In genomic region chr9:134320195-134320885, GRCh38 we compare ENCODE assay signal across 13 cellular contexts. TPM values are rescaled to one million over a fixed set of nuclear protein-coding genes. Genes with fewer than 3 reads are reported as not detected.
A peak's percentile ranks its signal among the peaks of the same experiment; 100 is the strongest.
DNase-seq lines count a peak whose midpoint lies in the region; ATAC-seq and TF ChIP-seq lines count a peak whose summit lies in the region.
"Had no signal": no experiment of that assay in that cellular context is flagged by ENCODE, and none has a peak within 500 bp of the region (broad histone marks: within the 10 kb centered on the region; RNA-seq: fewer than 3 reads in every experiment).

No MANE protein-coding gene starts in this region.

- H2AK5ac ChIP-seq in H9 (ENCODE audit: insufficient read length, low read length): no peak overlapping the region

- H4K20me1 ChIP-seq in H9 (ENCODE audit: control insufficient read depth, insufficient read depth, insufficient read length): no peaks in the 10 kb centered on the region
- no peaks in the 10 kb centered on the region for H4K20me1 ChIP-seq in GM23248 (ENCODE audit: insufficient read depth)

- H3K23me2 ChIP-seq in H9 (ENCODE audit: insufficient read length, low read depth, low read length, poor library complexity, severe bottlenecking): peaks cover 3% of the 10 kb centered on the region

- no peaks in the 10 kb centered on the region for H3K79me2 ChIP-seq in H9 (ENCODE audit: insufficient read depth, low read length)
- H3K79me2 ChIP-seq in GM23248 (ENCODE audit: insufficient read depth): no peaks in the 10 kb centered on the region

- DNase-seq in H9: no peak
- peak; percentile 29 for DNase-seq in astrocyte of the hippocampus (ENCODE audit: low read depth, low spot score)
- DNase-seq in left lung: peak; percentile 29 to 63
- DNase-seq in retina: peak; percentile 78
- DNase-seq in GM23248: no peak
- no peak for DNase-seq in HT-29 (ENCODE audit: low spot score)
- DNase-seq: activated CD8-positive, alpha-beta memory T cell treated with anti-CD3 and anti-CD28 coated beads, Interleukin-2, amount 10 ng/mL, durations not matched to agents 7 days and 5 days; DND-41; NCI-H1048; NCI-H2171 had no signal

- H3T11ph ChIP-seq in H9 (ENCODE audit: low read length): no peak overlapping the region

- H3K9me2 ChIP-seq in GM23248 (ENCODE audit: insufficient read depth): no peaks in the 10 kb centered on the region

- no peaks in the 10 kb centered on the region for H3K4me1 ChIP-seq in H9 (ENCODE audit: insufficient read depth, low read length)
- peaks cover 10 to 12% of the 10 kb centered on the region in 2 donors for H3K4me1 ChIP-seq in left lung
- H3K4me1 ChIP-seq in GM23248 (ENCODE audit: insufficient read depth): peaks cover 38% of the 10 kb centered on the region

- no peak overlapping the region for H3K56ac ChIP-seq in H9 (ENCODE audit: insufficient read length, low read depth, low read length)

- H2AFZ ChIP-seq in H9 (ENCODE audit: low read length) (no peak overlapping the region), GM23248 (no peak overlapping the region)

- H3K36me3 ChIP-seq in left lung: no peaks in the 10 kb centered on the region
- H3K36me3 ChIP-seq in GM23248 (ENCODE audit: low read depth): no peaks in the 10 kb centered on the region

- TF ChIP-seq CTCF in H9 (conservative IDR thresholded peaks at IDR 0.05): no peak
- TF ChIP-seq CTCF in left lung (IDR thresholded peaks at IDR 0.05): no peak

- no peak overlapping the region for H4K5ac ChIP-seq in H9 (ENCODE audit: insufficient read length, low read depth, low read length)

- H2BK5ac ChIP-seq in H9 (ENCODE audit: insufficient read length, low read length): no peak overlapping the region

- no peaks in the 10 kb centered on the region for H3K79me1 ChIP-seq in H9 (ENCODE audit: insufficient read depth, low read depth, low read length, poor library complexity, severe bottlenecking)

- intact Hi-C loops in left lung (cut with DNase I): no loop called here

- H4K8ac ChIP-seq in H9 (replicated peaks; ENCODE audit: insufficient read length, low read depth, low read length): no peak overlapping the region

- peak overlapping the region in 2 of 3 experiments; percentile 30 to 55; a peak in 2 of 7 replicates for H3K27ac Mint-ChIP-seq in H9
- H3K27ac Mint-ChIP-seq: activated CD8-positive, alpha-beta memory T cell treated with anti-CD3 and anti-CD28 coated beads, Interleukin-2, amount 10 ng/mL, durations not matched to agents 7 days and 5 days; activated naive CD4-positive, alpha-beta T cell treated with anti-CD3 and anti-CD28 coated beads, Interleukin-2, amount 50 U/mL, for 72 hours had no signal

- peak overlapping the region; percentile 24; the same call in 1 of the 2 replicates for H3K14ac ChIP-seq in H9 (ENCODE audit: insufficient read depth, low read length)

- H3K4me1 Mint-ChIP-seq in H9: peaks cover 29 to 48% of the 10 kb centered on the region in 2 experiments
- H3K4me1 Mint-ChIP-seq: activated CD8-positive, alpha-beta memory T cell treated with anti-CD3 and anti-CD28 coated beads, Interleukin-2, amount 10 ng/mL, durations not matched to agents 7 days and 5 days had no signal

- H3K9me3 Mint-ChIP-seq in H9: no peaks in the 10 kb centered on the region
- H3K9me3 Mint-ChIP-seq: activated naive CD4-positive, alpha-beta T cell treated with anti-CD3 and anti-CD28 coated beads, Interleukin-2, amount 50 U/mL, for 72 hours had no signal

- ATAC-seq in left lung (no peak), HG02870 (IDR thresholded peaks at IDR 0.05; ENCODE audit: unreplicated experiment) (no peak)
- ATAC-seq: activated CD8-positive, alpha-beta memory T cell treated with anti-CD3 and anti-CD28 coated beads, Interleukin-2, amount 10 ng/mL, durations not matched to agents 7 days and 5 days; activated naive CD4-positive, alpha-beta T cell treated with anti-CD3 and anti-CD28 coated beads, Interleukin-2, amount 50 U/mL, for 72 hours had no signal

- no peak overlapping the region for H2BK120ac ChIP-seq in H9 (ENCODE audit: low read depth, low read length, poor library complexity, severe bottlenecking)

- H3K36me3 Mint-ChIP-seq in H9 (ENCODE audit: insufficient read depth in 1 of 3, low read depth in 3 of 3): no peaks in the 10 kb centered on the region
- H3K36me3 Mint-ChIP-seq: activated CD8-positive, alpha-beta memory T cell treated with anti-CD3 and anti-CD28 coated beads, Interleukin-2, amount 10 ng/mL, durations not matched to agents 7 days and 5 days; activated naive CD4-positive, alpha-beta T cell treated with anti-CD3 and anti-CD28 coated beads, Interleukin-2, amount 50 U/mL, for 72 hours had no signal

- no peak overlapping the region for H3K9ac ChIP-seq in H9 (ENCODE audit: extremely low read depth, insufficient read length, low read length)
- no peak overlapping the region for H3K9ac ChIP-seq in GM23248

- in situ Hi-C loops in GM23248 (cut with MboI): no loop called here

- H2BK15ac ChIP-seq in H9 (ENCODE audit: low read depth, low read length): no peak overlapping the region

- no peak overlapping the region for H3K18ac ChIP-seq in H9 (ENCODE audit: insufficient read length, low read depth, low read length)

- H3K4me3 Mint-ChIP-seq in H9: peak overlapping the region in 1 of 2 experiments; percentile 55; a peak in 2 of 5 replicates
- H3K4me3 Mint-ChIP-seq: activated CD8-positive, alpha-beta memory T cell treated with anti-CD3 and anti-CD28 coated beads, Interleukin-2, amount 10 ng/mL, durations not matched to agents 7 days and 5 days had no signal

- peaks cover 30% of the 10 kb centered on the region for H3F3A ChIP-seq in GM23248 (ENCODE audit: insufficient read depth)

- no CpG with 5 or more reads among the region's 20 CpGs for WGBS in H9 (ENCODE audit: extremely low coverage, insufficient read length, low lambda C conversion rate)
- 89 to 92% methylated on average over 20 of the region's 20 CpGs for WGBS in GM23248 (ENCODE audit: low coverage in 1 of 2, low lambda C conversion rate in 2 of 2, missing lambda C conversion rate in 2 of 2), 2 experiments

- H3K27me3 Mint-ChIP-seq in H9 (ENCODE audit: low read depth): peaks cover 7% of the 10 kb centered on the region

- no peak overlapping the region for H2BK12ac ChIP-seq in H9 (ENCODE audit: insufficient read length, low read depth, low read length)

- no peak overlapping the region for H3K27ac ChIP-seq in H9 (ENCODE audit: insufficient read length, low read depth, low read length)
- H3K27ac ChIP-seq in left lung: no peak overlapping the region
- H3K27ac ChIP-seq in GM23248: no peak overlapping the region
- H3K27ac ChIP-seq: SK-N-MC had no signal

- no peaks in the 10 kb centered on the region for H3K9me3 ChIP-seq in H9 (ENCODE audit: control insufficient read depth, low read depth, low read length)
- no peaks in the 10 kb centered on the region for H3K9me3 ChIP-seq in left lung
- H3K9me3 ChIP-seq in GM23248 (ENCODE audit: low read depth): no peaks in the 10 kb centered on the region

- H2BK20ac ChIP-seq in H9 (ENCODE audit: low read depth, low read length, poor library complexity, severe bottlenecking): no peak overlapping the region

- H3K4me3 ChIP-seq in left lung (no peak overlapping the region), GM23248 (no peak overlapping the region)
- H3K4me3 ChIP-seq: SK-N-MC had no signal

- H3K27me3 ChIP-seq in H9 (ENCODE audit: insufficient read depth, low read length) (no peaks in the 10 kb centered on the region), left lung (no peaks in the 10 kb centered on the region), GM23248 (replicated peaks; ENCODE audit: insufficient read depth) (no peaks in the 10 kb centered on the region)

- H3K4ac ChIP-seq in H9 (ENCODE audit: low read depth, low read length): no peak overlapping the region

- H4K91ac ChIP-seq in H9 (ENCODE audit: insufficient read length, low read depth, low read length): no peak overlapping the region

- H3K23ac ChIP-seq in H9 (ENCODE audit: insufficient read length, low read depth, low read length): no peak overlapping the region

- no peak overlapping the region for H3K4me2 ChIP-seq in H9 (ENCODE audit: insufficient read depth, insufficient read length, low read length)
- H3K4me2 ChIP-seq in GM23248 (ENCODE audit: unreplicated experiment): no peak overlapping the region

RNA-seq across cellular contexts. Expression of gene RXRA, which starts 5.9 kb away (rescaled TPM):
- total RNA-seq in H9 (2021): 29.9 and 30.1 TPM in 2 replicates
- total RNA-seq in left lung: 10 to 100 TPM; 56.7 to 79.5 TPM
- total RNA-seq in GM23248 (2014; rRNA removed; shearing (Covaris generic)): 26.1 and 34.8 TPM in 2 replicates
- 3.5 and 3.9 TPM in 2 replicates for polyA plus RNA-seq in GM23248 (2016; fragmentation: Nextera tagmentation; extraction: Ambion mirVana)
- 63.4 and 74.4 TPM in 2 replicates for total RNA-seq in HT-29 (2014; rRNA removed; shearing (Covaris generic))

Comparison
In these comparisons a context has a peak if more than half of its experiments do, and no peak if none do; other contexts are left out.
1. DNase-seq: peak in astrocyte of the hippocampus (single experiment), left lung (2 of 2) and retina (single experiment); none in H9 (single experiment), GM23248 (single experiment) and HT-29 (single experiment).